ENCODE assay signal across 9 cellular contexts in the genomic region with DNA sequence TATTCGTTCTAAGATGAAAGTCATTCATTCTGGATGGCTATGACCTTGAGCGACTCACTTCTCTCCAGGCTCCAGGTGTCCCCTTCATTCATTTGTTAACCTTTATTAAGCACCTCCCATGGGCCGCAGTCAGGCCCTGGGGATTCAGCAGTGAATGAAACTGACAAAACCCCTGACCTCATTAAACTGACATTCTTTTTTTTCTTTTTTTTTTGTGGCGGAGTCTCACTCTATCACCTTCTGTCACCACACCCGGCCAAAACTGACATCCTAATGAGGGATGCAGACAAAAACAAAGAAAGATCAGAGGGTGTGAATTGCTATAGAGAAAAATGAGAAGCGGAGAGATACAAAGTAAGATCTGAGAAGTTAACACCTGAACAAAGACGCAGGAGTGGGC.
"Had no signal": no experiment of that assay in that cellular context is flagged by ENCODE, and none has a peak within 500 bp of the region (broad histone marks: within the 10 kb centered on the region; RNA-seq: fewer than 3 reads in every experiment).

No MANE protein-coding gene starts in this region.

- H3K4me3 Mint-ChIP-seq: activated naive CD4-positive, alpha-beta T cell treated with anti-CD3 and anti-CD28 coated beads for 36 hours; naive thymus-derived CD8-positive, alpha-beta T cell had no signal

- H3K27me3 ChIP-seq: adrenal gland, right atrium auricular region, transverse colon had no signal

- H3K27me3 Mint-ChIP-seq: naive thymus-derived CD8-positive, alpha-beta T cell had no signal

- H3K4me1 ChIP-seq: transverse colon had no signal

- H3K9me3 Mint-ChIP-seq: activated naive CD4-positive, alpha-beta T cell treated with anti-CD3 and anti-CD28 coated beads for 36 hours; naive thymus-derived CD8-positive, alpha-beta T cell had no signal

- DNase-seq: cortex of kidney had no signal

- H3K27ac Mint-ChIP-seq: activated naive CD4-positive, alpha-beta T cell treated with anti-CD3 and anti-CD28 coated beads for 36 hours had no signal

- H3K4me3 ChIP-seq: adrenal gland, lung, mucosa of descending colon, right atrium auricular region, transverse colon had no signal

- H3K27ac ChIP-seq: adrenal gland, epithelial cell of prostate, right atrium auricular region, transverse colon had no signal

- H3K36me3 ChIP-seq: adrenal gland, right atrium auricular region, transverse colon had no signal

- H3K36me3 Mint-ChIP-seq: naive thymus-derived CD8-positive, alpha-beta T cell had no signal
